ENCODE assay signal across 11 cellular contexts in genomic region chr2:105409717-105410116, GRCh38. TPM values are rescaled to one million over a fixed set of nuclear protein-coding genes. Genes with fewer than 3 reads are reported as not detected.
DNase-seq lines count a peak whose midpoint lies in the region; ATAC-seq, FAIRE-seq and TF ChIP-seq lines count a peak whose summit lies in the region.
"Had no signal": no experiment of that assay in that cellular context is flagged by ENCODE, and none has a peak within 500 bp of the region (broad histone marks: within the 10 kb centered on the region; RNA-seq: fewer than 3 reads in every experiment).

No MANE protein-coding gene starts in this region.

- no peak overlapping the region for H3K4ac ChIP-seq in mesenchymal stem cell (ENCODE audit: low read depth in 1 of 2, low read length in 2 of 2)
- no peak overlapping the region for H3K4ac ChIP-seq in H9 (ENCODE audit: low read depth, low read length)

- H2AFZ ChIP-seq in mesenchymal stem cell (ENCODE audit: low read depth, low read length) (no peak overlapping the region), H9 (ENCODE audit: low read length) (no peak overlapping the region), neural progenitor cell (replicated peaks) (no peak overlapping the region)

- H3K18ac ChIP-seq in mesenchymal stem cell (ENCODE audit: low read depth in 1 of 2, low read length in 2 of 2) (peak overlapping the region; percentile 8 to 72), H9 (ENCODE audit: insufficient read length, low read depth, low read length) (no peak overlapping the region)

- no peaks in the 10 kb centered on the region for H3K36me3 Mint-ChIP-seq in H9 (ENCODE audit: insufficient read depth in 1 of 3, low read depth in 3 of 3)
- no peaks in the 10 kb centered on the region for H3K36me3 Mint-ChIP-seq in neural progenitor cell

- H2BK15ac ChIP-seq in mesenchymal stem cell (ENCODE audit: low read depth, poor library complexity, severe bottlenecking) (no peak overlapping the region), H9 (ENCODE audit: low read depth, low read length) (no peak overlapping the region)

- DNase-seq in A549 (ENCODE audit: low read depth in 1 of 2, low spot score in 1 of 2) (peak in 1 of 2 experiments; percentile 45), NCI-H226 (peak; percentile 100), mesenchymal stem cell (no peak), H9 (no peak), COLO668 (lab: John Stamatoyannopoulos, UW; ENCODE audit: unreplicated experiment) (no peak), neural progenitor cell (ENCODE audit: low spot score) (no peak)
- DNase-seq: BE2C, T-helper 17 cell had no signal

- peak overlapping the region; percentile 4 to 54; a peak in 4 of 6 replicates for H3K27ac ChIP-seq in A549
- peak overlapping the region; percentile 67 to 68 for H3K27ac ChIP-seq in esophagus (ENCODE audit: low read depth in 2 of 2, low read length in 1 of 2)
- no peak overlapping the region for H3K27ac ChIP-seq in mesenchymal stem cell (ENCODE audit: low read length, poor library complexity, severe bottlenecking)
- H3K27ac ChIP-seq in H9 (ENCODE audit: insufficient read length, low read depth, low read length) = no peak overlapping the region
- H3K27ac ChIP-seq in neural progenitor cell = no peak overlapping the region
- H3K27ac ChIP-seq: KMS-11 had no signal

- H3K14ac ChIP-seq in mesenchymal stem cell (ENCODE audit: low read length in 2 of 2) (peak overlapping the region in 1 of 2 experiments; percentile 88), H9 (ENCODE audit: insufficient read depth, low read length) (no peak overlapping the region)

- WGBS in A549 (ENCODE audit: missing lambda C conversion rate) = 36% methylated on average over 6 of the region's 6 CpGs
- 21 to 35% methylated on average over 6 of the region's 6 CpGs for WGBS in esophagus, 2 donors
- WGBS in mesenchymal stem cell = 91% methylated on average over 6 of the region's 6 CpGs
- WGBS in H9 (ENCODE audit: extremely low coverage, insufficient read length, low lambda C conversion rate) = no CpG with 5 or more reads among the region's 6 CpGs

- no peak for TF ChIP-seq POLR2A in A549 (IDR thresholded peaks at IDR 0.05; ENCODE audit: low read length)

- H3K4me1 ChIP-seq in A549 = peaks cover 40% of the 10 kb centered on the region
- peaks cover 0 to 11% of the 10 kb centered on the region in 2 donors for H3K4me1 ChIP-seq in esophagus (ENCODE audit: control insufficient read depth in 2 of 2, insufficient read depth in 2 of 2, low read length in 1 of 2)
- peaks cover 10% of the 10 kb centered on the region for H3K4me1 ChIP-seq in mesenchymal stem cell (ENCODE audit: control insufficient read depth, insufficient read depth, low read depth, low read length)
- H3K4me1 ChIP-seq in H9 (ENCODE audit: insufficient read depth, low read length) = no peaks in the 10 kb centered on the region
- no peaks in the 10 kb centered on the region for H3K4me1 ChIP-seq in neural progenitor cell

- no peak for TF ChIP-seq RAD21 in A549 (conservative IDR thresholded peaks at IDR 0.05 in 1 of 2, IDR thresholded peaks at IDR 0.05 in 1 of 2)

- H3K79me1 ChIP-seq in mesenchymal stem cell (replicated peaks; ENCODE audit: low read length, poor library complexity, severe bottlenecking) (no peaks in the 10 kb centered on the region), H9 (ENCODE audit: insufficient read depth, low read depth, low read length, poor library complexity, severe bottlenecking) (no peaks in the 10 kb centered on the region)

- peak overlapping the region; percentile 4 for H4K91ac ChIP-seq in mesenchymal stem cell (ENCODE audit: low read length)
- H4K91ac ChIP-seq in H9 (ENCODE audit: insufficient read length, low read depth, low read length) = no peak overlapping the region

- no peak overlapping the region for H2BK20ac ChIP-seq in H9 (ENCODE audit: low read depth, low read length, poor library complexity, severe bottlenecking)

- H2AK5ac ChIP-seq in mesenchymal stem cell (ENCODE audit: low read length, severe bottlenecking) (peak overlapping the region; percentile 9), H9 (ENCODE audit: insufficient read length, low read length) (no peak overlapping the region)

- no peaks in the 10 kb centered on the region for H3F3A ChIP-seq in neural progenitor cell (ENCODE audit: low read depth)

- H3K4me2 ChIP-seq in A549 (0 out of 3 replicates have a peak overlapping the region, but pooled peaks have one; percentile 0), mesenchymal stem cell (ENCODE audit: low read length, poor library complexity, severe bottlenecking) (no peak overlapping the region), H9 (ENCODE audit: insufficient read depth, insufficient read length, low read length) (no peak overlapping the region), neural progenitor cell (no peak overlapping the region)
- H3K4me2 ChIP-seq: KMS-11 had no signal

- H3K4me3 Mint-ChIP-seq in H9 (no peak overlapping the region), neural progenitor cell (no peak overlapping the region)
- H3K4me3 Mint-ChIP-seq: T-helper 17 cell had no signal

- H3K27ac Mint-ChIP-seq in H9 (no peak overlapping the region), neural progenitor cell (no peak overlapping the region)
- H3K27ac Mint-ChIP-seq: T-helper 17 cell had no signal

- no peak overlapping the region for H3K23ac ChIP-seq in mesenchymal stem cell (ENCODE audit: low read length in 2 of 2)
- no peak overlapping the region for H3K23ac ChIP-seq in H9 (ENCODE audit: insufficient read length, low read depth, low read length)

- no peak for TF ChIP-seq EP300 in A549 (IDR thresholded peaks at IDR 0.05)

- no peak for FAIRE-seq in A549 (lab: Jason Lieb, UNC)

- H2BK120ac ChIP-seq in mesenchymal stem cell (ENCODE audit: low read depth, low read length) = no peak overlapping the region
- H2BK120ac ChIP-seq in H9 (ENCODE audit: low read depth, low read length, poor library complexity, severe bottlenecking) = no peak overlapping the region

- H3T11ph ChIP-seq in H9 (ENCODE audit: low read length) = no peak overlapping the region

- ATAC-seq in A549 (peak; percentile 62 to 70; a peak in 4 of 6 replicates), GM18858 (IDR thresholded peaks at IDR 0.05; ENCODE audit: unreplicated experiment) (no peak)
- ATAC-seq: T-helper 17 cell had no signal

- TF ChIP-seq CTCF in A549 (IDR thresholded peaks at IDR 0.05) = no peak
- no peak for TF ChIP-seq CTCF in H9 (conservative IDR thresholded peaks at IDR 0.05)
- TF ChIP-seq CTCF in neural progenitor cell (IDR thresholded peaks at IDR 0.05) = no peak

- H4K8ac ChIP-seq in mesenchymal stem cell (ENCODE audit: low read length) (no peak overlapping the region), H9 (replicated peaks; ENCODE audit: insufficient read length, low read depth, low read length) (no peak overlapping the region)

- H4K5ac ChIP-seq in H9 (ENCODE audit: insufficient read length, low read depth, low read length) = no peak overlapping the region

- H3K79me2 ChIP-seq in H9 (ENCODE audit: insufficient read depth, low read length) (no peaks in the 10 kb centered on the region), neural progenitor cell (ENCODE audit: low read depth) (no peaks in the 10 kb centered on the region)

- H3K27me3 ChIP-seq in esophagus (ENCODE audit: control insufficient read depth in 1 of 2, insufficient read depth in 2 of 2, low read length in 2 of 2) = no peaks in the 10 kb centered on the region
- H3K27me3 ChIP-seq in mesenchymal stem cell (ENCODE audit: control insufficient read depth in 1 of 2, insufficient read depth in 1 of 2, low read length in 2 of 2) = peaks cover 0 to 17% of the 10 kb centered on the region in 2 experiments
- H3K27me3 ChIP-seq in H9 (ENCODE audit: insufficient read depth, low read length) = no peaks in the 10 kb centered on the region
- no peaks in the 10 kb centered on the region for H3K27me3 ChIP-seq in neural progenitor cell
- H3K27me3 ChIP-seq: BE2C had no signal

- peak overlapping the region; percentile 11 for H2BK5ac ChIP-seq in mesenchymal stem cell (ENCODE audit: low read depth, low read length, poor library complexity, severe bottlenecking)
- H2BK5ac ChIP-seq in H9 (ENCODE audit: insufficient read length, low read length) = no peak overlapping the region

- H3K9me3 Mint-ChIP-seq in H9 (no peaks in the 10 kb centered on the region), neural progenitor cell (no peaks in the 10 kb centered on the region)

- H3K27me3 Mint-ChIP-seq in H9 (ENCODE audit: low read depth) (peaks cover 11% of the 10 kb centered on the region), neural progenitor cell (ENCODE audit: insufficient read depth, low read depth) (peaks cover 6% of the 10 kb centered on the region)

- peak overlapping the region; percentile 38 to 88 for H2BK12ac ChIP-seq in mesenchymal stem cell (ENCODE audit: low read length in 2 of 2)
- H2BK12ac ChIP-seq in H9 (ENCODE audit: insufficient read length, low read depth, low read length) = no peak overlapping the region

- POLR2A ChIA-PET in A549 (lab: Yijun Ruan, JAX) = no interaction called here

- no peak overlapping the region for H3K4me3 ChIP-seq in A549
- no peak overlapping the region for H3K4me3 ChIP-seq in esophagus (ENCODE audit: low read depth in 1 of 2, low read length in 2 of 2)
- no peak overlapping the region for H3K4me3 ChIP-seq in mesenchymal stem cell (ENCODE audit: insufficient read depth in 1 of 2, low read depth in 1 of 2, low read length in 2 of 2)
- H3K4me3 ChIP-seq in neural progenitor cell = no peak overlapping the region

- no peaks in the 10 kb centered on the region for H4K20me1 ChIP-seq in H9 (ENCODE audit: control insufficient read depth, insufficient read depth, insufficient read length)
- no peaks in the 10 kb centered on the region for H4K20me1 ChIP-seq in neural progenitor cell (ENCODE audit: low read depth)

- H3K56ac ChIP-seq in H9 (ENCODE audit: insufficient read length, low read depth, low read length) = no peak overlapping the region

- H3K9me3 ChIP-seq in A549 (no peaks in the 10 kb centered on the region), esophagus (ENCODE audit: control insufficient read depth in 2 of 2, insufficient read depth in 1 of 2, low read depth in 1 of 2, low read length in 1 of 2) (no peaks in the 10 kb centered on the region), mesenchymal stem cell (ENCODE audit: control insufficient read depth, low read length) (no peaks in the 10 kb centered on the region), H9 (ENCODE audit: control insufficient read depth, low read depth, low read length) (no peaks in the 10 kb centered on the region), neural progenitor cell (ENCODE audit: low read depth) (no peaks in the 10 kb centered on the region)
- H3K9me3 ChIP-seq: BE2C had no signal

- H3K4me1 Mint-ChIP-seq in H9 = peaks cover 1 to 6% of the 10 kb centered on the region in 2 experiments; a peak in 2 of 4 replicates
- no peaks in the 10 kb centered on the region for H3K4me1 Mint-ChIP-seq in neural progenitor cell

- no peaks in the 10 kb centered on the region for H3K23me2 ChIP-seq in H9 (ENCODE audit: insufficient read length, low read depth, low read length, poor library complexity, severe bottlenecking)

- H3K36me3 ChIP-seq in esophagus (ENCODE audit: control insufficient read depth in 2 of 2, insufficient read depth in 2 of 2, low read length in 1 of 2) = no peaks in the 10 kb centered on the region
- H3K36me3 ChIP-seq in mesenchymal stem cell (ENCODE audit: control insufficient read depth in 1 of 2, insufficient read depth in 2 of 2, low read depth in 1 of 2, low read length in 2 of 2) = no peaks in the 10 kb centered on the region
- H3K36me3 ChIP-seq in neural progenitor cell = no peaks in the 10 kb centered on the region
- H3K36me3 ChIP-seq: BE2C had no signal

- CTCF ChIA-PET in A549 (lab: Yijun Ruan, JAX) = interaction anchor here (0.7 to 2.1 kb wide), 5 partner anchors 10 to 63 kb away, joined by 3 to 6 read pairs (median 3); no protein-coding TSS in a partner anchor

- H3K9ac ChIP-seq in mesenchymal stem cell (ENCODE audit: low read length) = no peak overlapping the region
- H3K9ac ChIP-seq in H9 (ENCODE audit: extremely low read depth, insufficient read length, low read length) = no peak overlapping the region
- H3K9ac ChIP-seq in neural progenitor cell = no peak overlapping the region
- H3K9ac ChIP-seq: KMS-11 had no signal

RNA-seq across cellular contexts. Expression of gene FHL2, which starts 10.9 kb away (rescaled TPM):
- polyA plus RNA-seq in A549 (2011; rRNA removed) (85.9 and 97.6 TPM in 2 replicates), A549 (2017; fragmentation: RNase III; extraction: RNeasy Plus Mini Kit Qiagen cat#74134 plus additional on column Dnase treatment) (57.9 to 70.3 TPM (median 68.1 TPM) in 3 replicates), esophagus (10 to 100 TPM; 17.6 to 55.5 TPM)
- 59.4 and 66.7 TPM in 2 replicates for polyA plus RNA-seq in A549 (2012; cell fraction: cytosol; rRNA removed)
- polyA plus RNA-seq in A549 (2012; cell fraction: nucleus; rRNA removed) = 44.8 and 46.9 TPM in 2 replicates
- 81.4 and 86.9 TPM in 2 replicates for polyA minus RNA-seq in A549 (2011; rRNA and poly(A)+ RNA removed)
- 258 TPM for polyA plus RNA-seq in mesenchymal stem cell (2013, experiment 1 of 2)
- 261 TPM for polyA plus RNA-seq in mesenchymal stem cell (2013, experiment 2 of 2)
- total RNA-seq in H9 (2021) (34.9 and 36.9 TPM in 2 replicates), neural progenitor cell (ENCODE audit: low replicate concordance) (17.8 and 20.7 TPM in 2 replicates)

Comparison
In these comparisons a context has a peak if more than half of its experiments do, and no peak if none do; other contexts are left out.
1. H3K27ac ChIP-seq: peak in A549 (2 of 2) and esophagus (2 of 2); none in mesenchymal stem cell (single experiment), H9 (single experiment) and neural progenitor cell (single experiment).